10 cellular contexts compared by ENCODE assay signal in genomic region chr12:6701078-6701768, GRCh38. TPM values are rescaled to one million over a fixed set of nuclear protein-coding genes. Genes with fewer than 3 reads are reported as not detected.
DNase-seq lines count a peak whose midpoint lies in the region; ATAC-seq, FAIRE-seq and TF ChIP-seq lines count a peak whose summit lies in the region.
"Had no signal": no experiment of that assay in that cellular context is flagged by ENCODE, and none has a peak within 500 bp of the region (broad histone marks: within the 10 kb centered on the region; RNA-seq: fewer than 3 reads in every experiment).

No MANE protein-coding gene starts in this region.

- CTCF ChIA-PET in Panc1 (lab: Charles Lee) (no interaction called here), endothelial cell of umbilical vein (lab: Charles Lee) (no interaction called here)

- H3K4me2 ChIP-seq in endothelial cell of umbilical vein (ENCODE audit: insufficient read depth, low read length): peak overlapping the region; percentile 40

- H3K9ac ChIP-seq in endothelial cell of umbilical vein (replicated peaks; ENCODE audit: extremely low read depth, insufficient read depth, low read length): no peak overlapping the region

- H4K20me1 ChIP-seq in endothelial cell of umbilical vein (replicated peaks; ENCODE audit: control insufficient read depth, extremely low read depth, insufficient read depth, low read length): no peaks in the 10 kb centered on the region

- no peaks in the 10 kb centered on the region for H3K4me1 ChIP-seq in Panc1 (ENCODE audit: control insufficient read depth, insufficient read depth, low read length)
- peaks cover 4% of the 10 kb centered on the region for H3K4me1 ChIP-seq in endothelial cell of umbilical vein (ENCODE audit: control insufficient read depth, extremely low read depth, insufficient read depth, low read length)

- H3K27me3 ChIP-seq in Panc1 (ENCODE audit: control insufficient read depth, insufficient read depth, low read length) (peaks cover 11% of the 10 kb centered on the region), endothelial cell of umbilical vein (ENCODE audit: control insufficient read depth in 2 of 2, insufficient read depth in 2 of 2, low read length in 2 of 2) (peaks cover 33 to 47% of the 10 kb centered on the region in 2 experiments)

- peak; percentile 41 for DNase-seq in EL
- no peak for DNase-seq in Panc1 (ENCODE audit: low read depth, low spot score)
- no peak for DNase-seq in endothelial cell of umbilical vein (ENCODE audit: low read depth, low spot score)
- DNase-seq in posterior vena cava (ENCODE audit: low spot score): peak; percentile 58
- DNase-seq in NCI-H1417 (lab: John Stamatoyannopoulos, UW): no peak
- DNase-seq in NCI-H1105 treated with DMSO at 0.1 percent for 48 hours (lab: John Stamatoyannopoulos, UW): no peak
- no peak for DNase-seq in activated CD8-positive, alpha-beta memory T cell treated with anti-CD3 and anti-CD28 coated beads, Interleukin-2, amount 50 U/mL, for 48 hours
- no peak for DNase-seq in superior temporal gyrus (ENCODE audit: extremely low spot score)

- H3K27ac ChIP-seq in Panc1 (ENCODE audit: low read length) (no peak overlapping the region), endothelial cell of umbilical vein (ENCODE audit: insufficient read depth, low read depth, low read length) (no peak overlapping the region)

- POLR2A ChIA-PET in Panc1 (lab: Charles Lee) (no interaction called here), endothelial cell of umbilical vein (lab: Charles Lee) (no interaction called here)

- intact Hi-C loops in Panc1 (cut with micrococcal nuclease; ENCODE audit: unreplicated experiment) (no loop called here), endothelial cell of umbilical vein (cut with micrococcal nuclease) (no loop called here), posterior vena cava (cut with DNase I) (no loop called here)

- FAIRE-seq in endothelial cell of umbilical vein (lab: Jason Lieb, UNC): no peak
- FAIRE-seq: bronchial epithelial cell, RCC 7860 had no signal

- ATAC-seq in Panc1: no peak

- in situ Hi-C loops in Panc1 (cut with HindIII; ENCODE audit: low pct_unique_long_range_greater_than_20kb, low sequenced_read_pairs): no loop called here

- no peaks in the 10 kb centered on the region for H3K9me3 ChIP-seq in Panc1 (ENCODE audit: control insufficient read depth, insufficient read depth, low read depth, low read length)
- no peaks in the 10 kb centered on the region for H3K9me3 ChIP-seq in endothelial cell of umbilical vein (replicated peaks; ENCODE audit: control insufficient read depth, insufficient read depth, low read length)

- no TSS peak for BruUV-seq in Panc1 (replicated peaks; lab: Mats Ljungman, UMichigan)
- BruUV-seq in endothelial cell of umbilical vein (replicated peaks; lab: Mats Ljungman, UMichigan): no TSS peak

- no peaks in the 10 kb centered on the region for H3K9me1 ChIP-seq in endothelial cell of umbilical vein (replicated peaks; ENCODE audit: control insufficient read depth, extremely low read depth, insufficient read depth, low read length)

- H2AFZ ChIP-seq in endothelial cell of umbilical vein (ENCODE audit: low read depth, low read length): no peak overlapping the region

- H3K4me3 ChIP-seq in Panc1 (ENCODE audit: low read depth in 2 of 2, low read length in 2 of 2): peak overlapping the region; percentile 3 to 11; a peak in 2 of 4 replicates
- no peak overlapping the region for H3K4me3 ChIP-seq in endothelial cell of umbilical vein (replicated peaks in 1 of 3; ENCODE audit: insufficient read depth in 1 of 3, low read depth in 1 of 3, low read length in 3 of 3)

- H3K36me3 ChIP-seq in Panc1 (ENCODE audit: control insufficient read depth, insufficient read depth, low read length) (no peaks in the 10 kb centered on the region), endothelial cell of umbilical vein (ENCODE audit: control insufficient read depth in 2 of 2, extremely low read depth in 1 of 2, insufficient read depth in 2 of 2, low read length in 2 of 2) (no peaks in the 10 kb centered on the region)

- H3K79me2 ChIP-seq in endothelial cell of umbilical vein (ENCODE audit: control insufficient read depth, insufficient read depth, low read length): no peaks in the 10 kb centered on the region

- dilution Hi-C loops in endothelial cell of umbilical vein (cut with MboI; ENCODE audit: extremely low pct_ligation_motif_present, low sequenced_read_pairs): no loop called here

- TF ChIP-seq POLR2A in endothelial cell of umbilical vein (IDR thresholded peaks at IDR 0.05; ENCODE audit: low read depth, low read length): no peak

- TF ChIP-seq CTCF in Panc1 (IDR thresholded peaks at IDR 0.05) (no peak), endothelial cell of umbilical vein (IDR thresholded peaks at IDR 0.05; ENCODE audit: extremely low read depth in 1 of 2, insufficient read depth in 1 of 2, low read depth in 1 of 2, low read length in 2 of 2) (no peak)

TF ChIP-seq in endothelial cell of umbilical vein, 7 proteins besides CTCF, POLR2A, EP300 and RAD21 (continues in another document):
- TF ChIP-seq FOS (IDR thresholded peaks at IDR 0.05; ENCODE audit: borderline replicate concordance, insufficient read depth, low read length): no peak
- no peak for TF ChIP-seq EZH2 (IDR thresholded peaks at IDR 0.05; ENCODE audit: borderline replicate concordance, low read depth, low read length, severe bottlenecking)
- TF ChIP-seq POLR2AphosphoS5 (IDR thresholded peaks at IDR 0.05; ENCODE audit: insufficient read depth, low read depth, low read length): no peak
- TF ChIP-seq GATA2 (IDR thresholded peaks at IDR 0.05; ENCODE audit: insufficient read depth, insufficient read length, low read depth, low read length): no peak

RNA-seq across cellular contexts. Expression of gene PIANP, which starts 0.6 kb away (rescaled TPM):
- total RNA-seq in Panc1 (2021; ENCODE audit: unreplicated experiment) (0.13 TPM), endothelial cell of umbilical vein (0.14 and 0.55 TPM in 2 replicates), posterior vena cava (under 1 TPM in 1 of 2 donors, not detected in 1; 0.69 TPM)
- polyA plus RNA-seq in Panc1 (2012; ENCODE audit: insufficient read length): 0.73 TPM
- 0.08 and 0.10 TPM in 2 replicates for polyA plus RNA-seq in endothelial cell of umbilical vein
- polyA plus RNA-seq in endothelial cell of umbilical vein (2011; cell fraction: cytosol; rRNA removed): 0.05 and 0.13 TPM in 2 replicates
- 0.08 TPM in 2 replicates for polyA plus RNA-seq in endothelial cell of umbilical vein (2011; cell fraction: nucleus; rRNA removed)
- polyA plus RNA-seq in endothelial cell of umbilical vein (2012): 0.17 and 0.50 TPM in 2 replicates
- polyA minus RNA-seq in endothelial cell of umbilical vein: not detected in 2 replicates
- not detected for polyA minus RNA-seq in endothelial cell of umbilical vein (2011; cell fraction: cytosol; rRNA and poly(A)+ RNA removed)
- not detected in 2 replicates for polyA minus RNA-seq in endothelial cell of umbilical vein (2011; cell fraction: nucleus; rRNA and poly(A)+ RNA removed)
- total RNA-seq: bronchial epithelial cell had no signal

RNA-seq across cellular contexts. Expression of gene ZNF384, which starts 12.0 kb away (rescaled TPM):
- total RNA-seq in Panc1 (2021; ENCODE audit: unreplicated experiment) (54.3 TPM), endothelial cell of umbilical vein (52.8 and 58.5 TPM in 2 replicates), posterior vena cava (10 to 100 TPM; 35.6 to 40.1 TPM)
- 60.1 TPM for polyA plus RNA-seq in Panc1 (2012; ENCODE audit: insufficient read length)
- polyA plus RNA-seq in endothelial cell of umbilical vein: 58.3 and 67.5 TPM in 2 replicates
- polyA plus RNA-seq in endothelial cell of umbilical vein (2011; cell fraction: cytosol; rRNA removed): 50.6 and 51.3 TPM in 2 replicates
- polyA plus RNA-seq in endothelial cell of umbilical vein (2011; cell fraction: nucleus; rRNA removed): 180 and 198 TPM in 2 replicates
- polyA plus RNA-seq in endothelial cell of umbilical vein (2012): 48.8 and 55.5 TPM in 2 replicates
- 69.6 and 82.8 TPM in 2 replicates for polyA minus RNA-seq in endothelial cell of umbilical vein
- polyA minus RNA-seq in endothelial cell of umbilical vein (2011; cell fraction: cytosol; rRNA and poly(A)+ RNA removed): 31.3 TPM
- 57.6 and 71.5 TPM in 2 replicates for polyA minus RNA-seq in endothelial cell of umbilical vein (2011; cell fraction: nucleus; rRNA and poly(A)+ RNA removed)

RNA-seq across cellular contexts. Expression of gene COPS7A, which starts 22.6 kb away (rescaled TPM):
- 37.5 TPM for total RNA-seq in Panc1 (2021; ENCODE audit: unreplicated experiment)
- 76.8 TPM for polyA plus RNA-seq in Panc1 (2012; ENCODE audit: insufficient read length)
- total RNA-seq in endothelial cell of umbilical vein: 36.5 and 41.1 TPM in 2 replicates
- 104 and 112 TPM in 2 replicates for polyA plus RNA-seq in endothelial cell of umbilical vein
- polyA plus RNA-seq in endothelial cell of umbilical vein (2011; cell fraction: cytosol; rRNA removed): 85.3 and 85.9 TPM in 2 replicates
- 81.1 and 86.9 TPM in 2 replicates for polyA plus RNA-seq in endothelial cell of umbilical vein (2011; cell fraction: nucleus; rRNA removed)
- polyA plus RNA-seq in endothelial cell of umbilical vein (2012): 42.2 and 52.7 TPM in 2 replicates
- 34.1 and 41.1 TPM in 2 replicates for polyA minus RNA-seq in endothelial cell of umbilical vein
- polyA minus RNA-seq in endothelial cell of umbilical vein (2011; cell fraction: cytosol; rRNA and poly(A)+ RNA removed): 16.7 TPM
- 11.3 TPM in 2 replicates for polyA minus RNA-seq in endothelial cell of umbilical vein (2011; cell fraction: nucleus; rRNA and poly(A)+ RNA removed)
- 10 to 100 TPM; 46.0 to 54.5 TPM for total RNA-seq in posterior vena cava

RNA-seq across cellular contexts. Expression of gene ING4, which starts 38.3 kb away (rescaled TPM):
- total RNA-seq in Panc1 (2021; ENCODE audit: unreplicated experiment) (11.4 TPM), endothelial cell of umbilical vein (26.3 and 34.7 TPM in 2 replicates), posterior vena cava (10 to 100 TPM; 23.0 to 25.9 TPM)
- polyA plus RNA-seq in Panc1 (2012; ENCODE audit: insufficient read length): 17.2 TPM
- 49.6 and 52.0 TPM in 2 replicates for polyA plus RNA-seq in endothelial cell of umbilical vein
- polyA plus RNA-seq in endothelial cell of umbilical vein (2011; cell fraction: cytosol; rRNA removed): 60.5 and 62.5 TPM in 2 replicates
- polyA plus RNA-seq in endothelial cell of umbilical vein (2011; cell fraction: nucleus; rRNA removed): 144 and 179 TPM in 2 replicates
- polyA plus RNA-seq in endothelial cell of umbilical vein (2012): 31.1 and 38.8 TPM in 2 replicates
- 24.0 and 24.5 TPM in 2 replicates for polyA minus RNA-seq in endothelial cell of umbilical vein
- polyA minus RNA-seq in endothelial cell of umbilical vein (2011; cell fraction: cytosol; rRNA and poly(A)+ RNA removed): 5.7 TPM
- 17.5 and 26.9 TPM in 2 replicates for polyA minus RNA-seq in endothelial cell of umbilical vein (2011; cell fraction: nucleus; rRNA and poly(A)+ RNA removed)

RNA-seq across cellular contexts. Expression of gene MLF2, which starts 51.7 kb away (rescaled TPM):
- total RNA-seq in Panc1 (2021; ENCODE audit: unreplicated experiment): 175 TPM
- 269 TPM for polyA plus RNA-seq in Panc1 (2012; ENCODE audit: insufficient read length)
- total RNA-seq in endothelial cell of umbilical vein: 136 and 147 TPM in 2 replicates
- 306 and 319 TPM in 2 replicates for polyA plus RNA-seq in endothelial cell of umbilical vein
- polyA plus RNA-seq in endothelial cell of umbilical vein (2011; cell fraction: cytosol; rRNA removed): 189 and 228 TPM in 2 replicates
- polyA plus RNA-seq in endothelial cell of umbilical vein (2011; cell fraction: nucleus; rRNA removed): 119 and 136 TPM in 2 replicates
- polyA plus RNA-seq in endothelial cell of umbilical vein (2012): 160 and 203 TPM in 2 replicates
- polyA minus RNA-seq in endothelial cell of umbilical vein: 221 and 250 TPM in 2 replicates
- 55.0 TPM for polyA minus RNA-seq in endothelial cell of umbilical vein (2011; cell fraction: cytosol; rRNA and poly(A)+ RNA removed)
- 43.1 and 46.8 TPM in 2 replicates for polyA minus RNA-seq in endothelial cell of umbilical vein (2011; cell fraction: nucleus; rRNA and poly(A)+ RNA removed)
- total RNA-seq in posterior vena cava: 100 to 1,000 TPM; 106 to 145 TPM

Comparison
In these comparisons a context has a peak if more than half of its experiments do, and no peak if none do; other contexts are left out.
1. DNase-seq: peak in EL (single experiment) and posterior vena cava (single experiment); none in Panc1 (single experiment), endothelial cell of umbilical vein (single experiment), NCI-H1417 (0 of 3), NCI-H1105 treated with DMSO at 0.1 percent for 48 hours (single experiment), activated CD8-positive, alpha-beta memory T cell treated with anti-CD3 and anti-CD28 coated beads, Interleukin-2, amount 50 U/mL, for 48 hours (single experiment) and superior temporal gyrus (single experiment).
2. H3K4me3 ChIP-seq: peak in Panc1 (2 of 2); none in endothelial cell of umbilical vein (0 of 3).